Comparison of ENCODE assay signal across 12 cellular contexts in the genomic region with DNA sequence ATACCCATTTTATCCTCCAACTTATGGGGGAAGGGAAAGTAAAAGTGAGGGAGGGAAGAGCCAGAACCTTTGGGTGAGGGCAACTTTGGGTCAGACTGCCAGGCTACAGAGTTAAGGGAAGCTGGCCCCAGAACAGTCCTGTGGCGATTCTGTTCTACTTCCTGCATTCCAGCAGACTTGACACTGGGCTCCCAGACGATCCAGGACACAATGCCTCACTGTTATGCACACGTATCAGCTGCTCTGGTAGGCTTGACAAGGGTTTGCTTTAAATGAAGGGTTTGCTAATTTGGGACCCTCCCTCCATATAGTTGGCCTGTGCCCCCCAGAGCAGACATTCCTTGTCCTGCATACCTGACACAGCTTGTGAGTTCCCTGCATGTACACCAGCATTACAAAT. TPM values are rescaled to one million over a fixed set of nuclear protein-coding genes. Genes with fewer than 3 reads are reported as not detected.
DNase-seq lines count a peak whose midpoint lies in the region; ATAC-seq lines count a peak whose summit lies in the region.
"Had no signal": no experiment of that assay in that cellular context is flagged by ENCODE, and none has a peak within 500 bp of the region (broad histone marks: within the 10 kb centered on the region; RNA-seq: fewer than 3 reads in every experiment).

No MANE protein-coding gene starts in this region.

- H2AFZ ChIP-seq in trophoblast cell (ENCODE audit: insufficient read depth, low read length, poor library complexity): no peak overlapping the region
- H2AFZ ChIP-seq in neuronal stem cell (ENCODE audit: low read length): no peak overlapping the region

- H3K4me1 ChIP-seq in trophoblast cell (ENCODE audit: control insufficient read depth in 1 of 2, insufficient read depth in 2 of 2, low read length in 2 of 2) (peaks cover 6 to 10% of the 10 kb centered on the region in 2 experiments), neuronal stem cell (ENCODE audit: control insufficient read depth in 2 of 2, insufficient read depth in 1 of 2, low read depth in 1 of 2, low read length in 2 of 2) (peaks cover 0 to 11% of the 10 kb centered on the region in 2 donors)
- H3K4me1 ChIP-seq: uterus had no signal

- H3K18ac ChIP-seq in trophoblast cell (ENCODE audit: low read length): no peak overlapping the region
- H3K18ac ChIP-seq in neuronal stem cell (ENCODE audit: low read length): no peak overlapping the region

- no peaks in the 10 kb centered on the region for H3K9me3 ChIP-seq in trophoblast cell (ENCODE audit: insufficient read depth, low read depth, low read length)
- no peaks in the 10 kb centered on the region for H3K9me3 ChIP-seq in neuronal stem cell (replicated peaks in 1 of 2; ENCODE audit: control insufficient read depth in 2 of 2, insufficient read depth in 1 of 2, low read depth in 1 of 2, low read length in 2 of 2)
- H3K9me3 ChIP-seq: uterus had no signal

- H3K36me3 ChIP-seq in trophoblast cell (ENCODE audit: control insufficient read depth in 1 of 2, insufficient read depth in 2 of 2, low read length in 2 of 2) (peaks cover 45 to 52% of the 10 kb centered on the region in 2 experiments), neuronal stem cell (replicated peaks in 1 of 2; ENCODE audit: control insufficient read depth in 2 of 2, insufficient read depth in 2 of 2, low read length in 2 of 2) (peaks cover 46 to 100% of the 10 kb centered on the region in 2 donors)
- H3K36me3 ChIP-seq: uterus had no signal

- H3K27ac ChIP-seq in trophoblast cell (ENCODE audit: low read depth, low read length) (peak overlapping the region; percentile 63), neuronal stem cell (replicated peaks; ENCODE audit: low read length) (no peak overlapping the region)

- DNase-seq in GM03348 (ENCODE audit: low spot score) (peak; percentile 51), astrocyte of the hippocampus (ENCODE audit: low read depth, low spot score) (peak; percentile 58), left ventricle myocardium superior (no peak), trophoblast cell (peak in 1 of 2 donors; percentile 21), iPS-NIHi7 (ENCODE audit: extremely low spot score) (no peak), NCI-H1930 (lab: John Stamatoyannopoulos, UW) (no peak), neuronal stem cell (ENCODE audit: low spot score) (no peak)
- no peak for DNase-seq in stimulated activated CD4-positive, alpha-beta T cell treated with anti-CD3 and anti-CD28 coated beads, Interleukin-12 subunit alpha, Interleukin-12 subunit beta, amount 100 ng/mL, for 4 hours
- DNase-seq: activated CD8-positive, alpha-beta memory T cell treated with anti-CD3 and anti-CD28 coated beads, Interleukin-2, amount 50 U/mL, for 4 hours; NCI-H1092 treated with DMSO at 0.1 percent for 48 hours; NCI-H774; uterus had no signal

- WGBS in trophoblast cell (ENCODE audit: extremely low coverage, insufficient coverage, insufficient read length): no CpG with 5 or more reads among the region's 3 CpGs
- no CpG with 5 or more reads among the region's 3 CpGs for WGBS in neuronal stem cell (ENCODE audit: extremely low coverage in 2 of 2, insufficient read length in 2 of 2, insufficient replicate concordance in 1 of 2), 2 donors

- H2BK120ac ChIP-seq in trophoblast cell (ENCODE audit: insufficient read depth, low read length, poor library complexity): no peak overlapping the region
- H2BK120ac ChIP-seq in neuronal stem cell (ENCODE audit: low read depth, low read length): no peak overlapping the region

- intact Hi-C loops in left ventricle myocardium superior (cut with micrococcal nuclease): no loop called here

- H2BK15ac ChIP-seq in neuronal stem cell (ENCODE audit: low read length): no peak overlapping the region

- H2AK5ac ChIP-seq in trophoblast cell (ENCODE audit: low read length) (no peak overlapping the region), neuronal stem cell (ENCODE audit: low read depth, low read length) (no peak overlapping the region)

- no peak overlapping the region for H3K4me3 ChIP-seq in trophoblast cell (ENCODE audit: low read depth, low read length)
- H3K4me3 ChIP-seq in neuronal stem cell (ENCODE audit: low read length in 2 of 2): no peak overlapping the region
- H3K4me3 ChIP-seq: uterus had no signal

- H3K79me2 ChIP-seq in trophoblast cell (ENCODE audit: control insufficient read depth, insufficient read depth, low read length, poor library complexity): no peaks in the 10 kb centered on the region

- H3K79me1 ChIP-seq in trophoblast cell (ENCODE audit: low read length) (peaks cover 2% of the 10 kb centered on the region), neuronal stem cell (ENCODE audit: low read depth, low read length) (peaks cover 5% of the 10 kb centered on the region)

- H3K14ac ChIP-seq in trophoblast cell (ENCODE audit: low read length) (no peak overlapping the region), neuronal stem cell (ENCODE audit: low read length) (no peak overlapping the region)

- H3K4me2 ChIP-seq in trophoblast cell (ENCODE audit: low read length): no peak overlapping the region
- no peak overlapping the region for H3K4me2 ChIP-seq in neuronal stem cell (ENCODE audit: insufficient read depth, low read length, poor library complexity, severe bottlenecking)

- H4K8ac ChIP-seq in trophoblast cell (ENCODE audit: low read depth, low read length) (no peak overlapping the region), neuronal stem cell (ENCODE audit: low read depth, low read length) (no peak overlapping the region)

- no peak overlapping the region for H2BK5ac ChIP-seq in trophoblast cell (ENCODE audit: low read depth, low read length, poor library complexity)
- H2BK5ac ChIP-seq in neuronal stem cell (ENCODE audit: low read length): no peak overlapping the region

- H3K23ac ChIP-seq in trophoblast cell (ENCODE audit: low read length) (no peak overlapping the region), neuronal stem cell (ENCODE audit: low read depth, low read length, poor library complexity) (no peak overlapping the region)

- H4K12ac ChIP-seq in trophoblast cell (ENCODE audit: low read depth, low read length): no peak overlapping the region

- H4K91ac ChIP-seq in trophoblast cell (ENCODE audit: low read depth, low read length): no peak overlapping the region
- H4K91ac ChIP-seq in neuronal stem cell (ENCODE audit: low read depth, low read length, poor library complexity): no peak overlapping the region

- H3K9ac ChIP-seq in trophoblast cell (ENCODE audit: low read length): no peak overlapping the region
- H3K9ac ChIP-seq in neuronal stem cell (ENCODE audit: low read depth, low read length, poor library complexity): no peak overlapping the region

- H3K4ac ChIP-seq in trophoblast cell (ENCODE audit: low read depth, low read length) (no peak overlapping the region), neuronal stem cell (ENCODE audit: low read length) (no peak overlapping the region)

- H3K27me3 ChIP-seq in trophoblast cell (ENCODE audit: insufficient read depth, low read length): no peaks in the 10 kb centered on the region
- no peaks in the 10 kb centered on the region for H3K27me3 ChIP-seq in neuronal stem cell (ENCODE audit: control insufficient read depth in 3 of 3, insufficient read depth in 3 of 3, low read depth in 1 of 3, low read length in 3 of 3)
- H3K27me3 ChIP-seq: uterus had no signal

- ATAC-seq in left ventricle myocardium superior: peak; percentile 66

- H2BK12ac ChIP-seq in trophoblast cell (ENCODE audit: low read length) (no peak overlapping the region), neuronal stem cell (ENCODE audit: low read length) (no peak overlapping the region)

RNA-seq across cellular contexts. Expression of a gene that starts 10.7 kb away (rescaled TPM):
- 50.6 TPM for total RNA-seq in left ventricle myocardium superior
- polyA plus RNA-seq in trophoblast cell (2013): 19.6 and 19.9 TPM in 2 replicates
- 18.3 TPM for polyA plus RNA-seq in neuronal stem cell (2013, experiment 1 of 2)
- 18.3 TPM for polyA plus RNA-seq in neuronal stem cell (2013, experiment 2 of 2)

RNA-seq across cellular contexts. Expression of a gene that starts 10.7 kb away (rescaled TPM):
- 1.1 TPM for total RNA-seq in left ventricle myocardium superior
- 1.8 and 2.1 TPM in 2 replicates for polyA plus RNA-seq in trophoblast cell (2013)
- 4.3 TPM for polyA plus RNA-seq in neuronal stem cell (2013, experiment 1 of 2)
- polyA plus RNA-seq in neuronal stem cell (2013, experiment 2 of 2): 4.8 TPM

RNA-seq across cellular contexts. Expression of a gene that starts 45.0 kb away (rescaled TPM):
- 33.1 TPM for total RNA-seq in left ventricle myocardium superior
- 18.8 and 19.8 TPM in 2 replicates for polyA plus RNA-seq in trophoblast cell (2013)
- 45.7 TPM for polyA plus RNA-seq in neuronal stem cell (2013, experiment 1 of 2)
- 46.4 TPM for polyA plus RNA-seq in neuronal stem cell (2013, experiment 2 of 2)

RNA-seq across cellular contexts. Expression of a gene that starts 45.0 kb away (rescaled TPM):
- not detected for total RNA-seq in left ventricle myocardium superior
- polyA plus RNA-seq in trophoblast cell (2013): 0.06 and 0.11 TPM in 2 replicates
- polyA plus RNA-seq in neuronal stem cell (2013, experiment 1 of 2): 0.25 TPM
- 0.29 TPM for polyA plus RNA-seq in neuronal stem cell (2013, experiment 2 of 2)

RNA-seq across cellular contexts. Expression of a gene that starts 56.6 kb away (rescaled TPM):
- total RNA-seq in left ventricle myocardium superior: 11.2 TPM
- polyA plus RNA-seq in trophoblast cell (2013): 35.6 and 35.8 TPM in 2 replicates
- 4.6 TPM for polyA plus RNA-seq in neuronal stem cell (2013, experiment 1 of 2)
- 4.5 TPM for polyA plus RNA-seq in neuronal stem cell (2013, experiment 2 of 2)

Comparison
In these comparisons a context has a peak if more than half of its experiments do, and no peak if none do; other contexts are left out.
1. DNase-seq: peak in GM03348 (single experiment) and astrocyte of the hippocampus (single experiment); none in left ventricle myocardium superior (single experiment), stimulated activated CD4-positive, alpha-beta T cell treated with anti-CD3 and anti-CD28 coated beads, Interleukin-12 subunit alpha, Interleukin-12 subunit beta, amount 100 ng/mL, for 4 hours (single experiment), iPS-NIHi7 (single experiment), NCI-H1930 (0 of 2) and neuronal stem cell (single experiment).